Comparison of ENCODE assay signal across 8 cellular contexts in the genomic region with DNA sequence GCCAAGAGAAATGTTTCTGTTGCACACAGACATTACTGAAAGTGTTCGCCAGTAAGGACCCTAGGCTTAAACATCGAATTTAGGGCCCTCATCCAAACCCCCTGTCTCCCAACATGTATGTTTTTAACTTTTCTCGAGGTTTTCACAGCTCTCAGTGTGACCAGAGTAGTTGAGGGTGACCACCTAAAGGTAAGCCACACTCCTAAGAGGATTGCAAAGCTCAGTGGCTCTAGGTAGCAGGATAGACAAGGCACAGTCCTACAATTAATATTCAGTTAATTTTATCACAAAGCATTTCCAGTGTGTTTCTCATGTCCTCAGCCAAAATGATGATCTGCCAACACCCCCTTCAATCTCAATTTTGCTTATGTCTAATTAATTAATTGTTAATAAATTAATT. TPM values are rescaled to one million over a fixed set of nuclear protein-coding genes. Genes with fewer than 3 reads are reported as not detected.
A peak's percentile ranks its signal among the peaks of the same experiment; 100 is the strongest.
DNase-seq lines count a peak whose midpoint lies in the region; ATAC-seq and TF ChIP-seq lines count a peak whose summit lies in the region.

No MANE protein-coding gene starts in this region.

- peaks cover 0 to 2% of the 10 kb centered on the region in 2 experiments for H3K4me1 ChIP-seq in trophoblast cell (ENCODE audit: control insufficient read depth in 1 of 2, insufficient read depth in 2 of 2, low read length in 2 of 2)

- no peaks in the 10 kb centered on the region for H3K27me3 ChIP-seq in trophoblast cell (ENCODE audit: insufficient read depth, low read length)

- H3K36me3 ChIP-seq in trophoblast cell (ENCODE audit: control insufficient read depth in 1 of 2, insufficient read depth in 2 of 2, low read length in 2 of 2), result no peaks in the 10 kb centered on the region

- peak overlapping the region; percentile 49 for H4K12ac ChIP-seq in trophoblast cell (ENCODE audit: low read depth, low read length)

- H3K23ac ChIP-seq in trophoblast cell (ENCODE audit: low read length), result no peak overlapping the region

- H3K18ac ChIP-seq in trophoblast cell (ENCODE audit: low read length), result no peak overlapping the region

- ATAC-seq in GM18867 (IDR thresholded peaks at IDR 0.05; ENCODE audit: unreplicated experiment), result no peak

- peak overlapping the region; percentile 59 for H3K9ac ChIP-seq in trophoblast cell (ENCODE audit: low read length)

- no peak overlapping the region for H2BK12ac ChIP-seq in trophoblast cell (ENCODE audit: low read length)

- TF ChIP-seq CTCF in GM12864 (IDR thresholded peaks at IDR 0.05; ENCODE audit: low read depth, low read length, missing control alignments) (no peak), epithelial cell of proximal tubule (conservative IDR thresholded peaks at IDR 0.05; ENCODE audit: low read depth, low read length) (no peak)

- no peak overlapping the region for H2AK5ac ChIP-seq in trophoblast cell (ENCODE audit: low read length)

- H3K27ac ChIP-seq in trophoblast cell (ENCODE audit: low read depth, low read length), result no peak overlapping the region

- H3K14ac ChIP-seq in trophoblast cell (ENCODE audit: low read length), result peak overlapping the region; percentile 60

- no peak overlapping the region for H2BK5ac ChIP-seq in trophoblast cell (ENCODE audit: low read depth, low read length, poor library complexity)

- DNase-seq in GM12864 (ENCODE audit: low read depth), result no peak
- peak; percentile 54 for DNase-seq in OCI-M1 (lab: John Stamatoyannopoulos, UW)
- DNase-seq in epithelial cell of proximal tubule (ENCODE audit: low read depth), result no peak
- DNase-seq in trophoblast cell, result no peak
- DNase-seq in SW 1271 (lab: John Stamatoyannopoulos, UW), result no peak
- DNase-seq in NCI-H510A treated with DMSO at 0.1 percent for 48 hours (lab: John Stamatoyannopoulos, UW), result no peak
- DNase-seq in MV-4-11 (lab: John Stamatoyannopoulos, UW), result no peak

- H3K79me1 ChIP-seq in trophoblast cell (ENCODE audit: low read length), result peaks cover 5% of the 10 kb centered on the region

- no peak overlapping the region for H4K91ac ChIP-seq in trophoblast cell (ENCODE audit: low read depth, low read length)

- H4K8ac ChIP-seq in trophoblast cell (ENCODE audit: low read depth, low read length), result peak overlapping the region; percentile 85

- H3K9me3 ChIP-seq in trophoblast cell (ENCODE audit: insufficient read depth, low read depth, low read length), result peaks cover 1% of the 10 kb centered on the region

- H2BK120ac ChIP-seq in trophoblast cell (ENCODE audit: insufficient read depth, low read length, poor library complexity), result no peak overlapping the region

- WGBS in trophoblast cell (ENCODE audit: extremely low coverage, insufficient coverage, insufficient read length), result no CpG with 5 or more reads among the region's 3 CpGs

- peak overlapping the region; percentile 80 for H3K4me2 ChIP-seq in trophoblast cell (ENCODE audit: low read length)

- peak overlapping the region; percentile 61 for H2AFZ ChIP-seq in trophoblast cell (ENCODE audit: insufficient read depth, low read length, poor library complexity)

- H3K4me3 ChIP-seq in GM12864 (ENCODE audit: low read depth, low read length) (peak overlapping the region; percentile 70), epithelial cell of proximal tubule (ENCODE audit: low read depth, low read length) (peak overlapping the region; percentile 80), trophoblast cell (ENCODE audit: low read depth, low read length) (no peak overlapping the region)

- peaks cover 4% of the 10 kb centered on the region for H3K79me2 ChIP-seq in trophoblast cell (ENCODE audit: control insufficient read depth, insufficient read depth, low read length, poor library complexity)

- H3K4ac ChIP-seq in trophoblast cell (ENCODE audit: low read depth, low read length), result no peak overlapping the region

RNA-seq across cellular contexts. Expression of a gene that starts 0.7 kb away (rescaled TPM):
- total RNA-seq in epithelial cell of proximal tubule, result 1.1 and 1.7 TPM in 2 replicates
- 3.5 and 3.8 TPM in 2 replicates for polyA plus RNA-seq in trophoblast cell (2013)

RNA-seq across cellular contexts. Expression of a gene that starts 43.7 kb away (rescaled TPM):
- total RNA-seq in epithelial cell of proximal tubule, result 3.2 and 5.4 TPM in 2 replicates
- polyA plus RNA-seq in trophoblast cell (2013), result 4.5 and 4.7 TPM in 2 replicates
